In genomic region chr5:138353550-138353893, GRCh38 we compare ENCODE assay signal across 8 cellular contexts. TPM values are rescaled to one million over a fixed set of nuclear protein-coding genes. Genes with fewer than 3 reads are reported as not detected.
DNase-seq lines count a peak whose midpoint lies in the region; ATAC-seq, FAIRE-seq and TF ChIP-seq lines count a peak whose summit lies in the region.

No MANE protein-coding gene starts in this region.

- DNase-seq in A673 (ENCODE audit: low spot score) (no peak), adrenal gland (no peak), kidney (no peak), DMS153 treated with DMSO at 0.1 percent for 48 hours (lab: John Stamatoyannopoulos, UW; ENCODE audit: unreplicated experiment) (no peak), putamen (ENCODE audit: low spot score) (no peak)

- no peak for FAIRE-seq in kidney (lab: Jason Lieb, UNC)

- POLR2A ChIA-PET in A673 (lab: Charles Lee; ENCODE audit: low non-redundant PET) (interaction anchor here (0.6 to 0.7 kb wide), 2 partner anchors 215 to 350 kb away, joined by 3 to 5 read pairs; no protein-coding TSS in a partner anchor), HEK293 (lab: Yijun Ruan, JAX) (interaction anchor here (0.5 to 4.6 kb wide), 12 partner anchors 9 to 199 kb away, joined by 3 to 114 read pairs (median 4); partner anchors contain the start of genes CDC23, CDC25C, ETF1 and FAM53C)

- no peak for ATAC-seq in GM19455 (IDR thresholded peaks at IDR 0.05; ENCODE audit: unreplicated experiment)

- H3K27me3 ChIP-seq in A673 (replicated peaks; ENCODE audit: insufficient read depth, low read depth, low read length, poor library complexity) (no peaks in the 10 kb centered on the region), adrenal gland (no peaks in the 10 kb centered on the region)

- TF ChIP-seq CTCF in A673 (conservative IDR thresholded peaks at IDR 0.05; ENCODE audit: low read depth, low read length) (no peak), HEK293 (tag by site-specific recombination; IDR thresholded peaks at IDR 0.05) (no peak), adrenal gland (IDR thresholded peaks at IDR 0.05) (no peak), kidney (IDR thresholded peaks at IDR 0.05; ENCODE audit: borderline replicate concordance, extremely low read depth, insufficient read depth) (no peak)

- 0 to 2% (median 1%) methylated on average over 7 to 8 of the region's 8 CpGs for WGBS in adrenal gland, 4 donors

- H3K27ac ChIP-seq in A673 (ENCODE audit: low read depth, low read length, poor library complexity, severe bottlenecking) (peak overlapping the region; percentile 89), HEK293 (ENCODE audit: extremely low read depth, low read depth, low read length) (peak overlapping the region; percentile 92), adrenal gland (peak overlapping the region; percentile 86 to 100 (median 92)), kidney (ENCODE audit: low read depth in 2 of 2, low read length in 2 of 2) (peak overlapping the region; percentile 75 to 86), temporal lobe (ENCODE audit: low read depth, low read length) (peak overlapping the region; percentile 74)

- peak overlapping the region; percentile 73 for H3K4me3 ChIP-seq in A673 (ENCODE audit: low read depth, low read length, poor library complexity, severe bottlenecking)
- H3K4me3 ChIP-seq in HEK293 (ENCODE audit: low read depth, low read length): peak overlapping the region; percentile 83
- H3K4me3 ChIP-seq in adrenal gland: peak overlapping the region; percentile 56 to 87 (median 74)
- peak overlapping the region; percentile 64 to 82 for H3K4me3 ChIP-seq in kidney (ENCODE audit: low read length in 2 of 2)

- H3K9ac ChIP-seq in kidney (ENCODE audit: low read length in 2 of 2): peak overlapping the region; percentile 66 to 91

- BruUV-seq in A673 (replicated peaks; lab: Mats Ljungman, UMichigan): no TSS peak

- H3K4me1 ChIP-seq in A673 (ENCODE audit: insufficient read depth, low read length, poor library complexity, severe bottlenecking) (peaks cover 14% of the 10 kb centered on the region), HEK293 (ENCODE audit: control insufficient read depth, insufficient read depth, low read length) (peaks cover 18% of the 10 kb centered on the region), adrenal gland (replicated peaks in 1 of 2) (peaks cover 25 to 34% of the 10 kb centered on the region in 2 donors), kidney (ENCODE audit: control insufficient read depth in 1 of 2, insufficient read depth in 1 of 2, low read depth in 1 of 2, low read length in 2 of 2) (peaks cover 0 to 13% of the 10 kb centered on the region in 2 donors)

- H3K36me3 ChIP-seq in A673 (ENCODE audit: insufficient read depth, low read length, poor library complexity, severe bottlenecking) (peaks cover 7% of the 10 kb centered on the region), HEK293 (ENCODE audit: control insufficient read depth in 2 of 2, insufficient read depth in 1 of 2, low read length in 2 of 2) (peaks cover 4 to 18% of the 10 kb centered on the region in 2 experiments; a peak in 2 of 3 replicates), adrenal gland (replicated peaks in 1 of 2) (peaks cover 0 to 10% of the 10 kb centered on the region in 2 donors), kidney (ENCODE audit: control insufficient read depth in 1 of 2, insufficient read depth in 2 of 2, low read length in 2 of 2) (no peaks in the 10 kb centered on the region)

- TF ChIP-seq POLR2A in adrenal gland (IDR thresholded peaks at IDR 0.05): no peak

- H3K9me3 ChIP-seq in A673 (ENCODE audit: low read depth, low read length, poor library complexity, severe bottlenecking) (peaks cover 7% of the 10 kb centered on the region), HEK293 (ENCODE audit: control insufficient read depth, insufficient read depth, low read depth, low read length) (no peaks in the 10 kb centered on the region), adrenal gland (replicated peaks in 1 of 3) (no peaks in the 10 kb centered on the region), kidney (ENCODE audit: control insufficient read depth in 1 of 2, low read length in 2 of 2) (peaks cover 0 to 4% of the 10 kb centered on the region in 2 donors)

- intact Hi-C loops in A673 (cut with micrococcal nuclease; ENCODE audit: unreplicated experiment): no loop called here
- intact Hi-C loops in adrenal gland (cut with DNase I): no loop called here
- intact Hi-C loops in kidney (cut with DNase I): no loop called here

- CTCF ChIA-PET in A673 (lab: Charles Lee): interaction anchor here (0.6 to 2.1 kb wide), 4 partner anchors 13 to 32 kb away, joined by 3 to 13 read pairs (median 6); partner anchors contain the start of gene CDC25C
- CTCF ChIA-PET in HEK293 (lab: Yijun Ruan, JAX): interaction anchor here (0.6 to 7.0 kb wide), 36 partner anchors 8 to 990 kb away, joined by 3 to 273 read pairs (median 5); partner anchors contain the start of genes CDC25C, FAM53C, NME5 and REEP2

TF ChIP-seq in HEK293, 187 proteins besides CTCF, POLR2A, EP300 and RAD21 (continues in another document):
- TF ChIP-seq OSR2 (tag by site-specific recombination; IDR thresholded peaks at IDR 0.05) (0 out of 2 replicates have a peak, but pooled peaks have one; percentile 10), ZNF19 (tag by site-specific recombination; IDR thresholded peaks at IDR 0.05; ENCODE audit: low read depth) (no peak), ZNF76 (tag by site-specific recombination; IDR thresholded peaks at IDR 0.05; ENCODE audit: borderline replicate concordance, low read depth) (peak; percentile 84; the same call in 1 of the 2 replicates), ZNF518A (tag by site-specific recombination; conservative IDR thresholded peaks at IDR 0.05; ENCODE audit: low read depth) (no peak), ZNF449 (tag by site-specific recombination; IDR thresholded peaks at IDR 0.05) (peak; percentile 67), ZFP41 (tag by site-specific recombination; IDR thresholded peaks at IDR 0.05; ENCODE audit: borderline replicate concordance) (no peak), HOXC10 (CRISPR knock-in tag; IDR thresholded peaks at IDR 0.05) (no peak), ZBTB20 (tag by site-specific recombination; IDR thresholded peaks at IDR 0.05) (0 out of 2 replicates have a peak, but pooled peaks have one; percentile 5), ZNF335 (tag by site-specific recombination; conservative IDR thresholded peaks at IDR 0.05) (peak; percentile 67; the same call in 1 of the 2 replicates)

RNA-seq across cellular contexts. Expression of gene KDM3B, which starts 1.0 kb away (rescaled TPM):
- total RNA-seq in A673 (2021) (62.1 and 65.1 TPM in 2 replicates), adrenal gland (10 to 100 TPM; 38.8 to 68.4 (median 53.5) TPM), kidney (69.6 TPM), temporal lobe (70.6 TPM)
- polyA plus RNA-seq in adrenal gland (10 to 100 TPM; 23.2 to 35.2 (median 23.8) TPM), kidney (ENCODE audit: insufficient read depth, low read depth, low replicate concordance) (18.5 TPM)

RNA-seq across cellular contexts. Expression of gene FAM53C, which starts 15.5 kb away (rescaled TPM):
- total RNA-seq in A673 (2021) (39.7 and 39.8 TPM in 2 replicates), adrenal gland (100 to 1,000 TPM in 1 of 8 donors, 10 to 100 TPM in 7; 19.9 to 143 (median 29.6) TPM), kidney (18.9 TPM), temporal lobe (16.0 TPM)
- polyA plus RNA-seq in adrenal gland (10 to 100 TPM; 11.9 to 23.3 (median 15.9) TPM), kidney (ENCODE audit: insufficient read depth, low read depth, low replicate concordance) (8.1 TPM)

RNA-seq across cellular contexts. Expression of gene CDC25C, which starts 21.9 kb away (rescaled TPM):
- 22.3 and 25.6 TPM in 2 replicates for total RNA-seq in A673 (2021)
- under 1 TPM in 4 of 8 donors, not detected in 4; 0.28 to 0.49 (median 0.31) TPM for total RNA-seq in adrenal gland
- polyA plus RNA-seq in adrenal gland: under 1 TPM; 0.24 to 0.57 (median 0.32) TPM
- 0.25 TPM for total RNA-seq in kidney
- not detected for polyA plus RNA-seq in kidney (ENCODE audit: insufficient read depth, low read depth, low replicate concordance)
- total RNA-seq in temporal lobe: 0.98 TPM

Comparison
In these comparisons a context has a peak if more than half of its experiments do, and no peak if none do; other contexts are left out.
1. RNA of gene CDC25C, which starts 21.9 kb away (total RNA-seq): 22.3 to 25.6 TPM in A673; 0.98 TPM in temporal lobe (single experiment), 0.28 to 0.49 TPM in adrenal gland and 0.25 TPM in kidney (single experiment); every median in the first group is over 10 times any median in the second.
2. Peak in every context shown above with its lines, with median percentiles within 50 percentile points of each other: H3K27ac ChIP-seq and H3K4me3 ChIP-seq.